In genomic region chr7:40777913-40778312, GRCh38 we compare ENCODE assay signal across 20 cellular contexts.
DNase-seq lines count a peak whose midpoint lies in the region; ATAC-seq and TF ChIP-seq lines count a peak whose summit lies in the region.
"Had no signal": no experiment of that assay in that cellular context is flagged by ENCODE, and none has a peak within 500 bp of the region (broad histone marks: within the 10 kb centered on the region; RNA-seq: fewer than 3 reads in every experiment).

No MANE protein-coding gene starts in this region.

- no peaks in the 10 kb centered on the region for H3K27me3 Mint-ChIP-seq in activated naive CD8-positive, alpha-beta T cell treated with anti-CD3 and anti-CD28 coated beads, Interleukin-2, amount 50 U/mL, for 24 hours
- H3K27me3 Mint-ChIP-seq in activated naive CD8-positive, alpha-beta T cell treated with anti-CD3 and anti-CD28 coated beads for 36 hours = no peaks in the 10 kb centered on the region
- H3K27me3 Mint-ChIP-seq in WTC11 (ENCODE audit: low read depth) (no peaks in the 10 kb centered on the region), T-cell (no peaks in the 10 kb centered on the region)

- H3K36me3 ChIP-seq in osteoblast (ENCODE audit: insufficient read depth, low read length) = no peaks in the 10 kb centered on the region

- no peaks in the 10 kb centered on the region for H3K27me3 ChIP-seq in osteoblast (ENCODE audit: insufficient read depth, low read length)

- no peaks in the 10 kb centered on the region for H3K9me3 Mint-ChIP-seq in activated naive CD8-positive, alpha-beta T cell treated with anti-CD3 and anti-CD28 coated beads, Interleukin-2, amount 50 U/mL, for 24 hours
- H3K9me3 Mint-ChIP-seq in activated naive CD8-positive, alpha-beta T cell treated with anti-CD3 and anti-CD28 coated beads for 36 hours = no peaks in the 10 kb centered on the region
- H3K9me3 Mint-ChIP-seq in WTC11 (no peaks in the 10 kb centered on the region), T-cell (no peaks in the 10 kb centered on the region)
- H3K9me3 Mint-ChIP-seq: CD14-positive monocyte, IgD-negative memory B cell had no signal

- no peaks in the 10 kb centered on the region for H3K36me3 Mint-ChIP-seq in activated naive CD8-positive, alpha-beta T cell treated with anti-CD3 and anti-CD28 coated beads, Interleukin-2, amount 50 U/mL, for 24 hours (ENCODE audit: low read depth)
- H3K36me3 Mint-ChIP-seq in activated naive CD8-positive, alpha-beta T cell treated with anti-CD3 and anti-CD28 coated beads for 36 hours = no peaks in the 10 kb centered on the region
- H3K36me3 Mint-ChIP-seq in WTC11 (no peaks in the 10 kb centered on the region), T-cell (no peaks in the 10 kb centered on the region)
- H3K36me3 Mint-ChIP-seq: CD14-positive monocyte, IgD-negative memory B cell had no signal

- peak; percentile 46 for ATAC-seq in activated naive CD8-positive, alpha-beta T cell treated with anti-CD3 and anti-CD28 coated beads, Interleukin-2, amount 50 U/mL, for 24 hours
- ATAC-seq in WTC11 (peak; percentile 39), HG02678 (IDR thresholded peaks at IDR 0.05; ENCODE audit: unreplicated experiment) (no peak), T-cell (replicated peaks in 1 of 4) (no peak)
- ATAC-seq: PC-3 had no signal

- H3K4me3 ChIP-seq in osteoblast (ENCODE audit: insufficient read depth, low read length) = no peak overlapping the region

- H3K27ac ChIP-seq in osteoblast (ENCODE audit: low read depth, low read length) = no peak overlapping the region

- POLR2A ChIA-PET in WTC11 (lab: Charles Lee) = no interaction called here
- POLR2A ChIA-PET in T-cell (lab: Charles Lee) = no interaction called here

- CTCF ChIA-PET in WTC11 (lab: Charles Lee) (no interaction called here), T-cell (lab: Charles Lee) (no interaction called here)

- peaks cover 7% of the 10 kb centered on the region for H3K4me1 ChIP-seq in osteoblast (ENCODE audit: insufficient read depth, low read length)

- H3K4me1 Mint-ChIP-seq in activated naive CD8-positive, alpha-beta T cell treated with anti-CD3 and anti-CD28 coated beads, Interleukin-2, amount 50 U/mL, for 24 hours = no peaks in the 10 kb centered on the region
- H3K4me1 Mint-ChIP-seq in activated naive CD8-positive, alpha-beta T cell treated with anti-CD3 and anti-CD28 coated beads for 36 hours = no peaks in the 10 kb centered on the region
- H3K4me1 Mint-ChIP-seq in WTC11 (peaks cover 6% of the 10 kb centered on the region), T-cell (no peaks in the 10 kb centered on the region)
- H3K4me1 Mint-ChIP-seq: CD14-positive monocyte, IgD-negative memory B cell had no signal

- H4K20me1 ChIP-seq in osteoblast (ENCODE audit: insufficient read depth, low read length) = no peaks in the 10 kb centered on the region

- no peak overlapping the region for H3K27ac Mint-ChIP-seq in activated naive CD8-positive, alpha-beta T cell treated with anti-CD3 and anti-CD28 coated beads, Interleukin-2, amount 50 U/mL, for 24 hours
- no peak overlapping the region for H3K27ac Mint-ChIP-seq in activated naive CD8-positive, alpha-beta T cell treated with anti-CD3 and anti-CD28 coated beads for 36 hours
- H3K27ac Mint-ChIP-seq in WTC11 = no peak overlapping the region
- no peak overlapping the region for H3K27ac Mint-ChIP-seq in T-cell
- H3K27ac Mint-ChIP-seq: CD14-positive monocyte, IgD-negative memory B cell had no signal

- DNase-seq in activated naive CD8-positive, alpha-beta T cell treated with anti-CD3 and anti-CD28 coated beads, Interleukin-2, amount 50 U/mL, for 24 hours = no peak
- no peak for DNase-seq in activated naive CD8-positive, alpha-beta T cell treated with anti-CD3 and anti-CD28 coated beads for 36 hours
- DNase-seq in WTC11 (ENCODE audit: low spot score) (no peak), osteoblast (ENCODE audit: insufficient read length, low spot score, missing footprints) (peak; percentile 13), mucosa of gallbladder (ENCODE audit: low spot score) (no peak), T-cell (no peak)
- no peak for DNase-seq in activated CD4-positive, alpha-beta T cell treated with anti-CD3 and anti-CD28 coated beads for 4 hours
- DNase-seq: AML-193, GDM1, H7, Karpas-422, NCI-H1694, NCI-H2081, NCI-H2171, NCI-H526 treated with DMSO at 0.1 percent for 48 hours, PC-3, Right ventricle myocardium superior had no signal

- no peaks in the 10 kb centered on the region for H3K9me3 ChIP-seq in osteoblast (ENCODE audit: low read depth, low read length)

- TF ChIP-seq CTCF in WTC11 (IDR thresholded peaks at IDR 0.05) (no peak), osteoblast (IDR thresholded peaks at IDR 0.05; ENCODE audit: extremely low read depth, low read depth, low read length) (no peak)

- H2AFZ ChIP-seq in osteoblast (ENCODE audit: low read length) = no peak overlapping the region

- H3K79me2 ChIP-seq in osteoblast (ENCODE audit: insufficient read depth, low read length) = no peaks in the 10 kb centered on the region

- no peak overlapping the region for H3K4me2 ChIP-seq in osteoblast (ENCODE audit: insufficient read depth, low read length)

- no peak overlapping the region for H3K4me3 Mint-ChIP-seq in activated naive CD8-positive, alpha-beta T cell treated with anti-CD3 and anti-CD28 coated beads, Interleukin-2, amount 50 U/mL, for 24 hours
- H3K4me3 Mint-ChIP-seq in activated naive CD8-positive, alpha-beta T cell treated with anti-CD3 and anti-CD28 coated beads for 36 hours = no peak overlapping the region
- H3K4me3 Mint-ChIP-seq in WTC11 = no peak overlapping the region
- no peak overlapping the region for H3K4me3 Mint-ChIP-seq in T-cell
- H3K4me3 Mint-ChIP-seq: CD14-positive monocyte, IgD-negative memory B cell had no signal

TF ChIP-seq in WTC11, 78 proteins besides CTCF, POLR2A, EP300 and RAD21 (continues in another document):
- no peak for TF ChIP-seq ESRRA (CRISPR knock-in tag; IDR thresholded peaks at IDR 0.05; ENCODE audit: borderline replicate concordance)
- no peak for TF ChIP-seq TCF7 (CRISPR knock-in tag; IDR thresholded peaks at IDR 0.05; ENCODE audit: low read depth)
- no peak for TF ChIP-seq MXD4 (CRISPR knock-in tag; IDR thresholded peaks at IDR 0.05; ENCODE audit: borderline replicate concordance)
- no peak for TF ChIP-seq E2F4 (CRISPR knock-in tag; IDR thresholded peaks at IDR 0.05; ENCODE audit: borderline replicate concordance, low read depth)
- TF ChIP-seq, protein P1, sequence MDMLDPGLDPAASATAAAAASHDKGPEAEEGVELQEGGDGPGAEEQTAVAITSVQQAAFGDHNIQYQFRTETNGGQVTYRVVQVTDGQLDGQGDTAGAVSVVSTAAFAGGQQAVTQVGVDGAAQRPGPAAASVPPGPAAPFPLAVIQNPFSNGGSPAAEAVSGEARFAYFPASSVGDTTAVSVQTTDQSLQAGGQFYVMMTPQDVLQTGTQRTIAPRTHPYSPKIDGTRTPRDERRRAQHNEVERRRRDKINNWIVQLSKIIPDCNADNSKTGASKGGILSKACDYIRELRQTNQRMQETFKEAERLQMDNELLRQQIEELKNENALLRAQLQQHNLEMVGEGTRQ (CRISPR knock-in tag; IDR thresholded peaks at IDR 0.05) = no peak
- no peak for TF ChIP-seq ATF6 (CRISPR knock-in tag; IDR thresholded peaks at IDR 0.05)
- TF ChIP-seq ZNF671 (CRISPR knock-in tag; IDR thresholded peaks at IDR 0.05) = no peak
- no peak for TF ChIP-seq IRF1 (CRISPR knock-in tag; IDR thresholded peaks at IDR 0.05)
- no peak for TF ChIP-seq OVOL2 (CRISPR knock-in tag; IDR thresholded peaks at IDR 0.05; ENCODE audit: borderline replicate concordance)
- TF ChIP-seq JAZF1 (CRISPR knock-in tag; IDR thresholded peaks at IDR 0.05) = no peak
- TF ChIP-seq, protein P2, sequence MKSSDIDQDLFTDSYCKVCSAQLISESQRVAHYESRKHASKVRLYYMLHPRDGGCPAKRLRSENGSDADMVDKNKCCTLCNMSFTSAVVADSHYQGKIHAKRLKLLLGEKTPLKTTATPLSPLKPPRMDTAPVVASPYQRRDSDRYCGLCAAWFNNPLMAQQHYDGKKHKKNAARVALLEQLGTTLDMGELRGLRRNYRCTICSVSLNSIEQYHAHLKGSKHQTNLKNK (CRISPR knock-in tag; IDR thresholded peaks at IDR 0.05) = no peak
- TF ChIP-seq FOXK1 (CRISPR knock-in tag; IDR thresholded peaks at IDR 0.05) = no peak

Comparison
In these comparisons a context has a peak if more than half of its experiments do, and no peak if none do; other contexts are left out.
1. ATAC-seq: peak in activated naive CD8-positive, alpha-beta T cell treated with anti-CD3 and anti-CD28 coated beads, Interleukin-2, amount 50 U/mL, for 24 hours (single experiment) and WTC11 (single experiment); none in HG02678 (single experiment) and T-cell (0 of 4).